ENCODE assay signal across 8 cellular contexts in the genomic region with DNA sequence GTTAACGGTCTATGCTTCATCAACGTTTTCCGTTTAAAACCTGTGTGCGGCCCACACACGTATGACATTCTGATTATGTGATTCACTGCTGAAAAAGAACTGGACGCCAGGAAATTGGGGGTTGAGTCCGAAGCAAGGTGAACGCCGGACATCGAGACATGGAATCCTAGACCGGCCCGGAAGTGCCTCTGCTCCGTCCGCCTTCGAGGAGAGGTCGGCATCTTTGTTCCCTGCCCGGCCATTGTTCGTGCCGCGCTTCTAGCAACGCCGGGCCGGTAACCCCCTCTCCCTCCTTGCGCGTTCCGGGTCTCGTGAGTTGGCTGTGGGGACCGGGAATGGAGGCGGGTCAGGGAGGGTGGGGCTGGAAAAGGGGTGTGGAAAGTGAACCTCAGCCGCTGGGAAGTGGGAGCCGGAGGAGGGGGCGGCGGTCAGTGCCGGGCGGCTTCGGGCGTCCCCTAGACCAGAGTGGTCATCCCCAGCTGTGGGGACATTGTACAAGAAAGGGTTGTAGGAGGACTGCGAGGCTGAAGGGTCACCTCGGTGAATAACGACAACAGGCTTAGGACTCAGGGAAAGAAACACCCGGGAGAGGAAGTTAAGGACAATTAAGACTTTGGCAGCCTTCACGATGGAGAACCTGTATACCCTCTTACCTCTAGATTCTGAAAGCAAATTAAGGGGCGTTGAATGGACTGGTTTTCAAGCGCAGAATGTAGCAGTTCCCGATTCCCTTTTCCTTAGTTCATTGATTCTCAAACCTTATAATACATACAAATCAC. TPM values are rescaled to one million over a fixed set of nuclear protein-coding genes. Genes with fewer than 3 reads are reported as not detected.
DNase-seq lines count a peak whose midpoint lies in the region; ATAC-seq, FAIRE-seq and TF ChIP-seq lines count a peak whose summit lies in the region.

A gene (plus strand): TSS at position 220 of the 779 bp plus-strand sequence. CDS start 1,810 bp downstream, outside the sequence.

- TF ChIP-seq CTCF in PC-9 (conservative IDR thresholded peaks at IDR 0.05) (no peak), heart right ventricle (IDR thresholded peaks at IDR 0.05) (no peak), ovary (IDR thresholded peaks at IDR 0.05) (no peak)

- H3K27me3 ChIP-seq in PC-9 (ENCODE audit: insufficient read depth, low read depth), result no peaks in the 10 kb centered on the region
- peaks cover 0 to 31% (median 21%) of the 10 kb centered on the region in 7 donors for H3K27me3 ChIP-seq in heart right ventricle
- no peaks in the 10 kb centered on the region for H3K27me3 ChIP-seq in ovary

- H3K4me2 ChIP-seq in PC-9, result peak within 1 kb of the TSS; percentile 94

- no peaks in the 10 kb centered on the region for H3K9me2 ChIP-seq in PC-9 (ENCODE audit: insufficient read depth)

- peak within 1 kb of the TSS; percentile 79 for H3K4me3 ChIP-seq in PC-9
- peak within 1 kb of the TSS; percentile 41 to 87 (median 78) for H3K4me3 ChIP-seq in heart right ventricle
- peak within 1 kb of the TSS; percentile 89 for H3K4me3 ChIP-seq in ovary

- H3K36me3 ChIP-seq in PC-9 (ENCODE audit: low read depth) (peaks cover 6% of the 10 kb centered on the region), heart right ventricle (peaks cover 0 to 36% (median 30%) of the 10 kb centered on the region in 9 donors), ovary (no peaks in the 10 kb centered on the region)

- no TSS peak for BruUV-seq in PC-9 (replicated peaks; lab: Mats Ljungman, UMichigan)

- H3K9me3 ChIP-seq in PC-9 (ENCODE audit: insufficient read depth, low read depth) (no peaks in the 10 kb centered on the region), heart right ventricle (no peaks in the 10 kb centered on the region), ovary (no peaks in the 10 kb centered on the region)

- H3K27ac ChIP-seq in PC-9, result peak within 1 kb of the TSS; percentile 33
- peak within 1 kb of the TSS in 9 of 10 donors; percentile 67 to 88 (median 81) for H3K27ac ChIP-seq in heart right ventricle
- H3K27ac ChIP-seq in ovary, result peak within 1 kb of the TSS in 1 of 2 donors; percentile 33

- FAIRE-seq in G401.6 (lab: Jason Lieb, UNC), result peak; percentile 90

- in situ Hi-C loops in KBM-7 (cut with MboI; ENCODE audit: low pct_unique_long_range_greater_than_20kb, low sequenced_read_pairs), result no loop called here

- peak; percentile 77 for DNase-seq in KBM-7
- DNase-seq in PC-9, result peak; percentile 86 to 87
- peak in 53 of 56 donors; percentile 8 to 78 (median 51) for DNase-seq in amygdala (lab: John Stamatoyannopoulos, UW)
- peak; percentile 84 to 91 for DNase-seq in heart right ventricle
- peak; percentile 83 to 92 (median 85) for DNase-seq in ovary
- DNase-seq in central memory CD4-positive, alpha-beta T cell, result no peak

- H4K20me1 ChIP-seq in PC-9 (ENCODE audit: insufficient read depth), result no peaks in the 10 kb centered on the region

- TF ChIP-seq POLR2A in ovary (IDR thresholded peaks at IDR 0.05), result peak; percentile 20

- 0 to 1% methylated on average over 45 of the region's 45 CpGs for WGBS in heart right ventricle, 2 donors
- 0 to 1% (median 0%) methylated on average over 45 of the region's 45 CpGs for WGBS in ovary, 3 donors

- H3K79me2 ChIP-seq in PC-9 (ENCODE audit: low read depth), result peaks cover 17% of the 10 kb centered on the region

- intact Hi-C loops in PC-9 (cut with micrococcal nuclease; ENCODE audit: unreplicated experiment) (loop anchor here (1.0 to 5.0 kb wide), 4 partner anchors 27 to 132 kb away; a partner anchor contains a TSS), heart right ventricle (cut with DNase I) (loop anchor here in 7 of 10 donors (2.0 to 10.0 kb wide), 6 partner anchors 82 to 143 kb away; a partner anchor contains a TSS), ovary (cut with DNase I) (loop anchor here in 1 of 4 donors (5.0 kb wide), 1 partner anchor 132 kb away; no protein-coding TSS in a partner anchor)

- H3F3A ChIP-seq in PC-9 (ENCODE audit: insufficient read depth, low read depth), result no peaks in the 10 kb centered on the region

- peak within 1 kb of the TSS; percentile 92 for H2AFZ ChIP-seq in PC-9

- ATAC-seq in GM21723 (IDR thresholded peaks at IDR 0.05; ENCODE audit: unreplicated experiment), result peak; percentile 82
- ATAC-seq in heart right ventricle, result peak; percentile 97 to 99 (median 98)

- peaks cover 16% of the 10 kb centered on the region for H3K4me1 ChIP-seq in PC-9 (replicated peaks; ENCODE audit: insufficient read depth)
- H3K4me1 ChIP-seq in heart right ventricle, result peaks cover 3 to 29% (median 14%) of the 10 kb centered on the region in 9 donors
- peaks cover 1% of the 10 kb centered on the region for H3K4me1 ChIP-seq in ovary (ENCODE audit: insufficient read depth)

- no peak for TF ChIP-seq EP300 in ovary (IDR thresholded peaks at IDR 0.05)

- CTCF ChIA-PET in PC-9 (lab: Charles Lee), result no interaction called here

- POLR2A ChIA-PET in PC-9 (lab: Charles Lee; ENCODE audit: unreplicated experiment), result no interaction called here

RNA-seq across cellular contexts. Expression of the gene that starts here (rescaled TPM):
- total RNA-seq in PC-9 (2021) (19.2 and 20.4 TPM in 2 replicates), heart right ventricle (10 to 100 TPM in 2 of 10 donors, 1 to 10 TPM in 8; 6.8 to 11.2 (median 8.8) TPM), ovary (10 to 100 TPM in 6 of 7 donors, 1 to 10 TPM in 1; 10.0 to 17.5 (median 13.7) TPM)
- polyA plus RNA-seq in heart right ventricle (10 to 100 TPM in 1 of 2 donors, 1 to 10 TPM in 1; 8.4 to 11.1 TPM), ovary (10 to 100 TPM; 12.5 to 16.9 TPM)
